ENCODE assay signal across 20 cellular contexts in genomic region chr14:55352201-55352600, GRCh38.
"Had no signal": no experiment of that assay in that cellular context is flagged by ENCODE, and none has a peak within 500 bp of the region (broad histone marks: within the 10 kb centered on the region; RNA-seq: fewer than 3 reads in every experiment).

No MANE protein-coding gene starts in this region.

- H3K9me3 Mint-ChIP-seq: activated naive CD4-positive, alpha-beta T cell treated with anti-CD3 and anti-CD28 coated beads, Interleukin-2, amount 10 ng/mL, durations not matched to agents 7 days and 5 days; activated T-cell treated with anti-CD3 and anti-CD28 coated beads, Interleukin-2, amount 50 U/mL, for 4 hours; memory B cell; stimulated activated memory B cell treated with anti-CD40 and anti-IgM and Interleukin-4, amounts not matched to agents 10 μg/mL and 1 μg/mL and 100 μg/mL, for 72 hours had no signal

- ATAC-seq: activated T-cell treated with anti-CD3 and anti-CD28 coated beads, Interleukin-2, amount 50 U/mL, for 4 hours; body of pancreas; heart right ventricle; left colon; sciatic nerve; stimulated activated memory B cell treated with anti-CD40 and anti-IgM and Interleukin-4, amounts not matched to agents 10 μg/mL and 1 μg/mL and 100 μg/mL, for 72 hours had no signal

- H3K27ac ChIP-seq: body of pancreas, cardiac muscle cell, heart right ventricle, stomach, suprapubic skin had no signal

- H3K36me3 ChIP-seq: cardiac muscle cell had no signal

- H3K9me3 ChIP-seq: body of pancreas, heart right ventricle, stomach, suprapubic skin had no signal

- H3K27me3 Mint-ChIP-seq: activated naive CD4-positive, alpha-beta T cell treated with anti-CD3 and anti-CD28 coated beads, Interleukin-2, amount 10 ng/mL, durations not matched to agents 7 days and 5 days; memory B cell; stimulated activated memory B cell treated with anti-CD40 and anti-IgM and Interleukin-4, amounts not matched to agents 10 μg/mL and 1 μg/mL and 100 μg/mL, for 72 hours had no signal

- H3K4me3 Mint-ChIP-seq: activated naive CD4-positive, alpha-beta T cell treated with anti-CD3 and anti-CD28 coated beads, Interleukin-2, amount 10 ng/mL, durations not matched to agents 7 days and 5 days; activated T-cell treated with anti-CD3 and anti-CD28 coated beads, Interleukin-2, amount 50 U/mL, for 4 hours; memory B cell; stimulated activated memory B cell treated with anti-CD40 and anti-IgM and Interleukin-4, amounts not matched to agents 10 μg/mL and 1 μg/mL and 100 μg/mL, for 72 hours had no signal

- H3K4me3 ChIP-seq: body of pancreas, cardiac muscle cell, heart right ventricle, stomach, suprapubic skin had no signal

- DNase-seq: activated CD4-positive, alpha-beta T cell treated with anti-CD3 and anti-CD28 coated beads for 48 hours; activated naive CD4-positive, alpha-beta T cell treated with anti-CD3 and anti-CD28 coated beads, Interleukin-2, amount 10 ng/mL, durations not matched to agents 7 days and 5 days; activated T-cell treated with anti-CD3 and anti-CD28 coated beads, Interleukin-2, amount 50 U/mL, for 4 hours; anterior cingulate cortex; body of pancreas; cortex of kidney; foreskin fibroblast; heart right ventricle; left colon; occipital lobe; small intestine; stimulated activated CD4-positive, alpha-beta T cell treated with anti-CD3 and anti-CD28 coated beads, Interleukin-2, amount 100 ng/mL, for 24 hours; stomach; SW 1271; trophoblast cell had no signal

- H3K27ac Mint-ChIP-seq: memory B cell; stimulated activated memory B cell treated with anti-CD40 and anti-IgM and Interleukin-4, amounts not matched to agents 10 μg/mL and 1 μg/mL and 100 μg/mL, for 72 hours had no signal

- H3K27me3 ChIP-seq: body of pancreas, cardiac muscle cell, heart right ventricle, stomach, suprapubic skin had no signal
